In genomic region chrX:54030329-54030728, GRCh38 we compare ENCODE assay signal across 20 cellular contexts.
"Had no signal": no experiment of that assay in that cellular context is flagged by ENCODE, and none has a peak within 500 bp of the region (broad histone marks: within the 10 kb centered on the region; RNA-seq: fewer than 3 reads in every experiment).

No MANE protein-coding gene starts in this region.

- DNase-seq: activated CD4-positive, alpha-beta T cell treated with anti-CD3 and anti-CD28 coated beads, Interleukin-2, amount 50 U/mL, for 1 hour; activated CD4-positive, CD25-positive, alpha-beta regulatory T cell treated with anti-CD3 and anti-CD28 coated beads, Interleukin-2, amount 50 U/mL, for 72 hours; activated CD8-positive, alpha-beta memory T cell treated with anti-CD3 and anti-CD28 coated beads for 24 hours; activated CD8-positive, alpha-beta memory T cell treated with anti-CD3 and anti-CD28 coated beads, Interleukin-2, amount 50 U/mL, for 48 hours; activated gamma-delta T cell; activated T-cell treated with anti-CD3 and anti-CD28 coated beads, Interleukin-2, amount 50 U/mL, for 48 hours; adrenal gland; gastrocnemius medialis; head of caudate nucleus; kidney; left lung; mammary epithelial cell; nephron progenitor cell; nucleus accumbens; spleen; stimulated activated CD4-positive, alpha-beta T cell treated with anti-CD3 and anti-CD28 coated beads, Interleukin-4, amount 100 ng/mL, for 4 hours; stimulated activated naive B cell treated with anti-CD40 and anti-IgM and Interleukin-4, amounts not matched to agents 10 μg/mL and 1 μg/mL and 100 μg/mL, for 72 hours had no signal

- H3K27me3 ChIP-seq: adrenal gland, gastrocnemius medialis, left lung, spleen had no signal

- H3K4me1 ChIP-seq: adrenal gland, breast epithelium, gastrocnemius medialis, left lung, spleen had no signal

- H3K27ac Mint-ChIP-seq: nephron progenitor cell; stimulated activated naive B cell treated with anti-CD40 and anti-IgM and Interleukin-4, amounts not matched to agents 10 μg/mL and 1 μg/mL and 100 μg/mL, for 72 hours had no signal

- H3K4me3 ChIP-seq: adrenal gland, breast epithelium, coronary artery, gastrocnemius medialis, left lung, spleen had no signal

- H3K27ac ChIP-seq: adrenal gland, breast epithelium, coronary artery, gastrocnemius medialis, left lung, spleen had no signal

- ATAC-seq: activated naive CD4-positive, alpha-beta T cell treated with anti-CD3 and anti-CD28 coated beads, Interleukin-2, amount 50 U/mL, for 72 hours; gastrocnemius medialis; stimulated activated naive B cell treated with anti-CD40 and anti-IgM and Interleukin-4, amounts not matched to agents 10 μg/mL and 1 μg/mL and 100 μg/mL, for 72 hours had no signal

- H3K4me3 Mint-ChIP-seq: nephron progenitor cell; stimulated activated naive B cell treated with anti-CD40 and anti-IgM and Interleukin-4, amounts not matched to agents 10 μg/mL and 1 μg/mL and 100 μg/mL, for 72 hours had no signal

- H3K9me3 Mint-ChIP-seq: activated naive CD4-positive, alpha-beta T cell treated with anti-CD3 and anti-CD28 coated beads, Interleukin-2, amount 50 U/mL, for 72 hours had no signal

- H3K27me3 Mint-ChIP-seq: stimulated activated naive B cell treated with anti-CD40 and anti-IgM and Interleukin-4, amounts not matched to agents 10 μg/mL and 1 μg/mL and 100 μg/mL, for 72 hours had no signal

- H3K4me1 Mint-ChIP-seq: nephron progenitor cell; stimulated activated naive B cell treated with anti-CD40 and anti-IgM and Interleukin-4, amounts not matched to agents 10 μg/mL and 1 μg/mL and 100 μg/mL, for 72 hours had no signal

- H3K36me3 ChIP-seq: breast epithelium had no signal

- H3K9me3 ChIP-seq: adrenal gland, breast epithelium, gastrocnemius medialis, left lung, spleen had no signal
